1 cellular context compared by ENCODE assay signal in genomic region chr6:110877154-110877564, GRCh38.
A peak's percentile ranks its signal among the peaks of the same experiment; 100 is the strongest.
TF ChIP-seq lines count a peak whose summit lies in the region.

No MANE protein-coding gene starts in this region.

TF ChIP-seq in HepG2, 621 proteins besides CTCF, POLR2A, EP300 and RAD21 (continued from another document):
- 0 out of 2 replicates have a peak, but pooled peaks have one; percentile 22 for TF ChIP-seq FOXP4 (CRISPR knock-in tag; IDR thresholded peaks at IDR 0.05)
- TF ChIP-seq SAFB2 (CRISPR knock-in tag; IDR thresholded peaks at IDR 0.05; ENCODE audit: borderline replicate concordance, low read depth): no peak
- TF ChIP-seq CREB1 (IDR thresholded peaks at IDR 0.05): no peak
- TF ChIP-seq CREB1 (CRISPR knock-in tag; IDR thresholded peaks at IDR 0.05): peak; percentile 21; the same call in 1 of the 2 replicates
- no peak for TF ChIP-seq ZNF687 (CRISPR knock-in tag; IDR thresholded peaks at IDR 0.05)
- TF ChIP-seq PCBP1 (IDR thresholded peaks at IDR 0.05; ENCODE audit: borderline replicate concordance, low read depth, low read length): no peak
- 0 out of 2 replicates have a peak, but pooled peaks have one; percentile 31 for TF ChIP-seq RBFOX2 (IDR thresholded peaks at IDR 0.05; ENCODE audit: low read depth, low read length)
- TF ChIP-seq KAT8 (CRISPR knock-in tag; IDR thresholded peaks at IDR 0.05): no peak; the same call in 1 of the 2 replicates
- no peak for TF ChIP-seq SP140L (CRISPR knock-in tag; IDR thresholded peaks at IDR 0.05; ENCODE audit: borderline replicate concordance)
- TF ChIP-seq KDM2A (CRISPR knock-in tag; IDR thresholded peaks at IDR 0.05; ENCODE audit: borderline replicate concordance, low read depth): no peak
- peak; percentile 56; the same call in 1 of the 2 replicates for TF ChIP-seq CEBPG (CRISPR knock-in tag; IDR thresholded peaks at IDR 0.05)
- no peak for TF ChIP-seq ZBTB37 (CRISPR knock-in tag; IDR thresholded peaks at IDR 0.05)
